ENCODE assay signal across 18 cellular contexts in the genomic region with DNA sequence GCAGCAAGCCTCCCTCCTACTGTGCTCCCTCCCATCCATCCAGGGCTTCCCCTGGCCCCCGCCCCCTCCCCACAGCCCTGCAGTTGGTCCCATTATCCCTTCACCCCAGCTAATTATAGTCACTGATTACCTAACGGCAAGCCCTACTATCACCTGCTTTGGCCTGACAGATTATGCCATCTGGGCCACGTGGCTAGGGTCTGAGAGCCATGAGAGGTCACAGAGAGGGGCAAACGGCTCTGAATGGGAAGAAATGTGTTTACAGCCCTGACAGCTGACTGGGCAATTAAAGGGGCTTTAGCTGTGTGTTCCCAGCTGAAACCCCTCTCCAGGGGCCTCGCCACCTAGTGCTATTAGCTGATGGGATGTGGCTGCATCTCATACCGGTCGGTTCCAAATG.
DNase-seq lines count a peak whose midpoint lies in the region; ATAC-seq, FAIRE-seq and TF ChIP-seq lines count a peak whose summit lies in the region.
"Had no signal": no experiment of that assay in that cellular context is flagged by ENCODE, and none has a peak within 500 bp of the region (broad histone marks: within the 10 kb centered on the region; RNA-seq: fewer than 3 reads in every experiment).

No MANE protein-coding gene starts in this region.

- no peak overlapping the region for H3K27ac ChIP-seq in GM23338 (ENCODE audit: low read depth)
- H3K27ac ChIP-seq in rectal smooth muscle tissue (ENCODE audit: low read depth, low read length), result peak overlapping the region; percentile 44
- H3K27ac ChIP-seq: adrenal gland, BLaER1, KMS-11, RWPE1, tibial artery had no signal

- TF ChIP-seq CTCF in GM23338 (conservative IDR thresholded peaks at IDR 0.05; ENCODE audit: low read depth in 2 of 2), result no peak

- no peak for DNase-seq in GM23338 (ENCODE audit: low spot score)
- DNase-seq in NCI-H524 (lab: John Stamatoyannopoulos, UW), result peak; percentile 65 to 82
- peak; percentile 62 for DNase-seq in ecto neural progenitor cell (ENCODE audit: low spot score)
- no peak for DNase-seq in T-helper 17 cell
- no peak for DNase-seq in RCC 7860 (ENCODE audit: low spot score)
- no peak for DNase-seq in HuH-7 (ENCODE audit: low spot score)
- DNase-seq: adrenal gland, cerebellar nuclear complex, hypothalamus, mucosa of descending colon, NCI-H1436, tibial artery had no signal

- no peak overlapping the region for H2AFZ ChIP-seq in GM23338

- H3K9me3 Mint-ChIP-seq in GM23338, result no peaks in the 10 kb centered on the region
- H3K9me3 Mint-ChIP-seq: activated T-helper 2 cell treated with anti-CD3 and anti-CD28 coated beads, Interferon-gamma antibody, Interleukin-2, Interleukin-4, amounts not matched to agents 10 μg/mL and 5 μg/mL and 100 μg/mL, durations not matched to agents 14 hours and 24 hours and 36 hours had no signal

- H3K27me3 ChIP-seq in GM23338 (ENCODE audit: insufficient read depth) (no peaks in the 10 kb centered on the region), rectal smooth muscle tissue (ENCODE audit: control insufficient read depth, insufficient read depth, low read length) (no peaks in the 10 kb centered on the region)
- H3K27me3 ChIP-seq: adrenal gland, BLaER1, tibial artery had no signal

- H3K4me3 Mint-ChIP-seq in GM23338 (no peak overlapping the region), T-helper 17 cell (no peak overlapping the region)

- no peaks in the 10 kb centered on the region for H3K36me3 Mint-ChIP-seq in GM23338 (ENCODE audit: low read depth)
- no peaks in the 10 kb centered on the region for H3K36me3 Mint-ChIP-seq in T-helper 17 cell (ENCODE audit: low read depth)

- no peaks in the 10 kb centered on the region for H3F3A ChIP-seq in GM23338 (replicated peaks; ENCODE audit: low read depth)

- H3K4me1 ChIP-seq in GM23338 (ENCODE audit: insufficient read depth) (no peaks in the 10 kb centered on the region), rectal smooth muscle tissue (ENCODE audit: control insufficient read depth, insufficient read depth, low read length) (peaks cover 38% of the 10 kb centered on the region)
- H3K4me1 ChIP-seq: adrenal gland, BLaER1 had no signal

- no peak overlapping the region for H3K9ac ChIP-seq in rectal smooth muscle tissue (ENCODE audit: low read length)
- H3K9ac ChIP-seq: BLaER1, KMS-11 had no signal

- H3K9me2 ChIP-seq in GM23338 (ENCODE audit: insufficient read depth), result no peaks in the 10 kb centered on the region

- H3K36me3 ChIP-seq in GM23338 (ENCODE audit: insufficient read depth) (no peaks in the 10 kb centered on the region), rectal smooth muscle tissue (ENCODE audit: control insufficient read depth, insufficient read depth, low read length) (no peaks in the 10 kb centered on the region)
- H3K36me3 ChIP-seq: adrenal gland, BLaER1, tibial artery had no signal

- ATAC-seq in GM23338 (peak; percentile 29), T-helper 17 cell (no peak)
- ATAC-seq: mucosa of descending colon had no signal

- no peak for FAIRE-seq in RCC 7860 (lab: Jason Lieb, UNC)
- FAIRE-seq: GM19239 had no signal

- H3K9me3 ChIP-seq in T-helper 17 cell (ENCODE audit: control insufficient read depth, low read length, poor library complexity, severe bottlenecking), result no peaks in the 10 kb centered on the region
- H3K9me3 ChIP-seq: adrenal gland, BLaER1, mucosa of descending colon, tibial artery had no signal

- H3K79me2 ChIP-seq in GM23338 (replicated peaks; ENCODE audit: insufficient read depth), result no peaks in the 10 kb centered on the region

- H3K27ac Mint-ChIP-seq in GM23338 (no peak overlapping the region), T-helper 17 cell (no peak overlapping the region)
- H3K27ac Mint-ChIP-seq: activated T-helper 2 cell treated with anti-CD3 and anti-CD28 coated beads, Interferon-gamma antibody, Interleukin-2, Interleukin-4, amounts not matched to agents 10 μg/mL and 5 μg/mL and 100 μg/mL, durations not matched to agents 14 hours and 24 hours and 36 hours had no signal

- no peak overlapping the region for H3K4me2 ChIP-seq in GM23338
- H3K4me2 ChIP-seq: BLaER1, KMS-11 had no signal

- H3K4me3 ChIP-seq in GM23338 (no peak overlapping the region), rectal smooth muscle tissue (ENCODE audit: low read length) (no peak overlapping the region)
- H3K4me3 ChIP-seq: adrenal gland, BLaER1, mucosa of descending colon, tibial artery had no signal

- no peaks in the 10 kb centered on the region for H4K20me1 ChIP-seq in GM23338 (replicated peaks; ENCODE audit: insufficient read depth)
- H4K20me1 ChIP-seq: BLaER1 had no signal

- H3K27me3 Mint-ChIP-seq in GM23338 (ENCODE audit: insufficient read depth, low read depth, poor library complexity) (peaks cover 5% of the 10 kb centered on the region), T-helper 17 cell (peaks cover 58% of the 10 kb centered on the region)

- H3K4me1 Mint-ChIP-seq in GM23338 (peaks cover 15% of the 10 kb centered on the region), T-helper 17 cell (peaks cover 3% of the 10 kb centered on the region)

TF ChIP-seq in GM23338, 12 proteins besides CTCF, POLR2A, EP300 and RAD21 (continues in another document):
- TF ChIP-seq EZH2 (IDR thresholded peaks at IDR 0.05; ENCODE audit: low read depth, unreplicated experiment), result no peak
- TF ChIP-seq, protein P1, sequence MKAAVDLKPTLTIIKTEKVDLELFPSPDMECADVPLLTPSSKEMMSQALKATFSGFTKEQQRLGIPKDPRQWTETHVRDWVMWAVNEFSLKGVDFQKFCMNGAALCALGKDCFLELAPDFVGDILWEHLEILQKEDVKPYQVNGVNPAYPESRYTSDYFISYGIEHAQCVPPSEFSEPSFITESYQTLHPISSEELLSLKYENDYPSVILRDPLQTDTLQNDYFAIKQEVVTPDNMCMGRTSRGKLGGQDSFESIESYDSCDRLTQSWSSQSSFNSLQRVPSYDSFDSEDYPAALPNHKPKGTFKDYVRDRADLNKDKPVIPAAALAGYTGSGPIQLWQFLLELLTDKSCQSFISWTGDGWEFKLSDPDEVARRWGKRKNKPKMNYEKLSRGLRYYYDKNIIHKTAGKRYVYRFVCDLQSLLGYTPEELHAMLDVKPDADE (IDR thresholded peaks at IDR 0.05), result no peak
- TF ChIP-seq POLR2AphosphoS5 (IDR thresholded peaks at IDR 0.05; ENCODE audit: low read depth), result no peak
- TF ChIP-seq STAT1 (IDR thresholded peaks at IDR 0.05; ENCODE audit: unreplicated experiment), result no peak
- TF ChIP-seq NANOG (IDR thresholded peaks at IDR 0.05; ENCODE audit: borderline replicate concordance), result no peak
- TF ChIP-seq ZNF114 (CRISPR knock-in tag; IDR thresholded peaks at IDR 0.05), result no peak
- no peak for TF ChIP-seq CREB1 (CRISPR knock-in tag; IDR thresholded peaks at IDR 0.05; ENCODE audit: low read depth)
- TF ChIP-seq EZH2phosphoT487 (IDR thresholded peaks at IDR 0.05; ENCODE audit: unreplicated experiment), result no peak
- no peak for TF ChIP-seq ZNF331 (CRISPR knock-in tag; IDR thresholded peaks at IDR 0.05; ENCODE audit: low read depth)
- TF ChIP-seq, protein P2, sequence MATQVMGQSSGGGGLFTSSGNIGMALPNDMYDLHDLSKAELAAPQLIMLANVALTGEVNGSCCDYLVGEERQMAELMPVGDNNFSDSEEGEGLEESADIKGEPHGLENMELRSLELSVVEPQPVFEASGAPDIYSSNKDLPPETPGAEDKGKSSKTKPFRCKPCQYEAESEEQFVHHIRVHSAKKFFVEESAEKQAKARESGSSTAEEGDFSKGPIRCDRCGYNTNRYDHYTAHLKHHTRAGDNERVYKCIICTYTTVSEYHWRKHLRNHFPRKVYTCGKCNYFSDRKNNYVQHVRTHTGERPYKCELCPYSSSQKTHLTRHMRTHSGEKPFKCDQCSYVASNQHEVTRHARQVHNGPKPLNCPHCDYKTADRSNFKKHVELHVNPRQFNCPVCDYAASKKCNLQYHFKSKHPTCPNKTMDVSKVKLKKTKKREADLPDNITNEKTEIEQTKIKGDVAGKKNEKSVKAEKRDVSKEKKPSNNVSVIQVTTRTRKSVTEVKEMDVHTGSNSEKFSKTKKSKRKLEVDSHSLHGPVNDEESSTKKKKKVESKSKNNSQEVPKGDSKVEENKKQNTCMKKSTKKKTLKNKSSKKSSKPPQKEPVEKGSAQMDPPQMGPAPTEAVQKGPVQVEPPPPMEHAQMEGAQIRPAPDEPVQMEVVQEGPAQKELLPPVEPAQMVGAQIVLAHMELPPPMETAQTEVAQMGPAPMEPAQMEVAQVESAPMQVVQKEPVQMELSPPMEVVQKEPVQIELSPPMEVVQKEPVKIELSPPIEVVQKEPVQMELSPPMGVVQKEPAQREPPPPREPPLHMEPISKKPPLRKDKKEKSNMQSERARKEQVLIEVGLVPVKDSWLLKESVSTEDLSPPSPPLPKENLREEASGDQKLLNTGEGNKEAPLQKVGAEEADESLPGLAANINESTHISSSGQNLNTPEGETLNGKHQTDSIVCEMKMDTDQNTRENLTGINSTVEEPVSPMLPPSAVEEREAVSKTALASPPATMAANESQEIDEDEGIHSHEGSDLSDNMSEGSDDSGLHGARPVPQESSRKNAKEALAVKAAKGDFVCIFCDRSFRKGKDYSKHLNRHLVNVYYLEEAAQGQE (IDR thresholded peaks at IDR 0.05; ENCODE audit: unreplicated experiment), result no peak
- TF ChIP-seq JUNB (IDR thresholded peaks at IDR 0.05; ENCODE audit: unreplicated experiment), result no peak

Comparison
In these comparisons a context has a peak if more than half of its experiments do, and no peak if none do; other contexts are left out.
1. DNase-seq: peak in NCI-H524 (2 of 2) and ecto neural progenitor cell (single experiment); none in GM23338 (single experiment), T-helper 17 cell (0 of 3), RCC 7860 (single experiment) and HuH-7 (single experiment).